Comparison of ENCODE assay signal across 8 cellular contexts in the genomic region with DNA sequence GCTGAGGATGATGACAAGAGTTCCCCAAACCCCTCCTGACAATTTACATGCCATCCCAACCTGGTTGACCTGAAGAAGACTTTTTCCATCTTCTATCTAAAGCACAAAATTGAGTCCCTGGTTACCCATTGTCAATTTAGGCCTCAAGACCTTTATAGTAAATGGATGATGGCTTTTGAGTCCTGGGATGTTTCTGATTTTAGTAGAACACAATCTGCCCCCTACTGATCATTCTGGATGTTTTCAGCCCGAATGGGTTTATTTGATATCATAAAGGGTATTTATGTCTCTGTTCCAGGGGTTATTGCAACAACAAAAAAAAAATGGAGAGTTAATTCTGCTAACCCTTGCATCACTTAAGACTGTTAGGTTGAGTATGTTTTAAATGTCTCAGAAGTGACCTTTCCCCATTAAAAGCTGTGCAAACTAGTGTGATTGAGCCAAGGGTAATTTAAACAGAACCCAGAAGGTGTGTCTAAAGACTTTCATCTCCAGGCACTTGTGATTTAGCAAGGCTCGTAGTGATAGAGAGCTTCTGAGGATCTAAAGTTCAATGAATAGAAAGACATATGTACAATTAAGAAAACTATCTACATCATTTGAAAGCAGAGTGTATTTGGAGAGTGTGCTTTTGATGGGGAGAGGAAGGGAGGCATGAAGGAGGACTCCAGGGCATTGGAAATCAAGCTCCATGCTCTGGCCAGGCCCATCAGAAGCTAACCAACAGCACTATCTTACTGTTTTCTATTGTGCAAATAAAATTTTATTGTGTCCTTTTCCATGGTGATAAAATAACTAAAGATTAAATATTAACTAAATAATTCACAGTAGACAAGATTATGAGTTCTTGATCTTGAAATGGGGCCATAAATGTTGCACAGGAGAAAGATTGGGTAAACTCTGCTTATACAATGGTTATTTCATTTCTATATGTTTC.
A peak's percentile ranks its signal among the peaks of the same experiment; 100 is the strongest.
DNase-seq lines count a peak whose midpoint lies in the region; ATAC-seq, FAIRE-seq and TF ChIP-seq lines count a peak whose summit lies in the region.

No MANE protein-coding gene starts in this region.

- H3K27me3 ChIP-seq in GM06990 (replicated peaks; ENCODE audit: control insufficient read depth, insufficient read depth, low read length) (no peaks in the 10 kb centered on the region), bronchial epithelial cell (ENCODE audit: control insufficient read depth, insufficient read depth, low read length) (no peaks in the 10 kb centered on the region), mucosa of rectum (ENCODE audit: control insufficient read depth in 2 of 2, insufficient read depth in 2 of 2, low read length in 2 of 2) (no peaks in the 10 kb centered on the region), right cardiac atrium (ENCODE audit: control insufficient read depth, insufficient read depth) (no peaks in the 10 kb centered on the region)
- no peaks in the 10 kb centered on the region for H3K27me3 ChIP-seq in CD8-positive, alpha-beta T cell (ENCODE audit: insufficient read depth, low read length)

- no peak overlapping the region for H3K4me3 Mint-ChIP-seq in CD8-positive, alpha-beta T cell

- no peaks in the 10 kb centered on the region for H3K27me3 Mint-ChIP-seq in CD8-positive, alpha-beta T cell (ENCODE audit: low read depth)

- H3K4me1 Mint-ChIP-seq in CD8-positive, alpha-beta T cell (ENCODE audit: low read depth), result peaks cover 2% of the 10 kb centered on the region

- H3K9me3 ChIP-seq in mucosa of rectum (ENCODE audit: control insufficient read depth in 2 of 2, low read length in 2 of 2) (no peaks in the 10 kb centered on the region), right cardiac atrium (ENCODE audit: control insufficient read depth, low read length) (no peaks in the 10 kb centered on the region)
- H3K9me3 ChIP-seq in CD8-positive, alpha-beta T cell (ENCODE audit: low read length), result no peaks in the 10 kb centered on the region

- FAIRE-seq in bronchial epithelial cell (lab: Jason Lieb, UNC), result no peak

- H3K9ac ChIP-seq in mucosa of rectum (ENCODE audit: low read depth in 1 of 2, low read length in 2 of 2), result no peak overlapping the region

- POLR2A ChIA-PET in CD8-positive, alpha-beta T cell (lab: Charles Lee), result no interaction called here

- peak overlapping the region; percentile 13 to 25 for H3K27ac ChIP-seq in mucosa of rectum (ENCODE audit: low read depth in 2 of 2, low read length in 2 of 2)
- no peak overlapping the region for H3K27ac ChIP-seq in right cardiac atrium (ENCODE audit: low read length)
- no peak overlapping the region for H3K27ac ChIP-seq in CD8-positive, alpha-beta T cell (ENCODE audit: low read depth, low read length)

- H3K4me1 ChIP-seq in mucosa of rectum (ENCODE audit: control insufficient read depth in 2 of 2, insufficient read depth in 2 of 2, low read length in 2 of 2), result peaks cover 17 to 44% of the 10 kb centered on the region in 2 donors
- peaks cover 2% of the 10 kb centered on the region for H3K4me1 ChIP-seq in right cardiac atrium (ENCODE audit: control insufficient read depth, insufficient read depth, low read length)
- no peaks in the 10 kb centered on the region for H3K4me1 ChIP-seq in CD8-positive, alpha-beta T cell (ENCODE audit: insufficient read depth, low read length)

- no peak overlapping the region for H3K4me3 ChIP-seq in GM06990 (replicated peaks; ENCODE audit: low read depth, low read length)
- H3K4me3 ChIP-seq in bronchial epithelial cell (ENCODE audit: low read depth, low read length), result no peak overlapping the region
- no peak overlapping the region for H3K4me3 ChIP-seq in mucosa of rectum (ENCODE audit: low read length in 2 of 2)
- no peak overlapping the region for H3K4me3 ChIP-seq in right cardiac atrium (ENCODE audit: low read length)
- H3K4me3 ChIP-seq in CD8-positive, alpha-beta T cell (ENCODE audit: low read depth, low read length), result no peak overlapping the region

- CTCF ChIA-PET in CD8-positive, alpha-beta T cell (lab: Charles Lee), result interaction anchor here (1.0 to 4.5 kb wide), 6 partner anchors 9 to 360 kb away, joined by 3 to 36 read pairs (median 4); no protein-coding TSS in a partner anchor

- H3K27ac Mint-ChIP-seq in CD8-positive, alpha-beta T cell, result no peak overlapping the region

- intact Hi-C loops in right cardiac atrium (cut with DNase I), result no loop called here
- intact Hi-C loops in CD8-positive, alpha-beta T cell (cut with DNase I, micrococcal nuclease), result loop anchor here (1.0 to 10.0 kb wide), 3 partner anchors 209 to 360 kb away; no protein-coding TSS in a partner anchor

- peaks cover 9% of the 10 kb centered on the region for H3K36me3 Mint-ChIP-seq in CD8-positive, alpha-beta T cell

- no peaks in the 10 kb centered on the region for H3K9me3 Mint-ChIP-seq in CD8-positive, alpha-beta T cell

- 61% methylated on average over 2 of the region's 2 CpGs for WGBS in right cardiac atrium

- no peak for DNase-seq in GM06990 (ENCODE audit: extremely low read depth, insufficient read length)
- DNase-seq in bronchial epithelial cell (ENCODE audit: low read depth), result peak; percentile 32
- DNase-seq in dedifferentiated amniotic fluid mesenchymal stem cell (ENCODE audit: extremely low spot score), result no peak
- DNase-seq in stimulated activated CD4-positive, alpha-beta T cell treated with anti-CD3 and anti-CD28 coated beads, Interleukin-4, amount 100 ng/mL, for 24 hours, result no peak
- DNase-seq in right cardiac atrium, result no peak
- DNase-seq in CD8-positive, alpha-beta T cell, result no peak

- no peak for ATAC-seq in right cardiac atrium
- ATAC-seq in CD8-positive, alpha-beta T cell, result no peak

- peak; percentile 33 for TF ChIP-seq CTCF in GM06990 (IDR thresholded peaks at IDR 0.05; ENCODE audit: insufficient read depth, low read length, poor library complexity, severe bottlenecking)
- peak; percentile 39; the same call in 1 of the 2 replicates for TF ChIP-seq CTCF in LNCAP (IDR thresholded peaks at IDR 0.05)
- no peak for TF ChIP-seq CTCF in bronchial epithelial cell (IDR thresholded peaks at IDR 0.05; ENCODE audit: insufficient read depth, low read length, severe bottlenecking)
- TF ChIP-seq CTCF in CD8-positive, alpha-beta T cell (IDR thresholded peaks at IDR 0.05), result no peak

- H3K36me3 ChIP-seq in GM06990 (ENCODE audit: control insufficient read depth, insufficient read depth, low read length) (no peaks in the 10 kb centered on the region), bronchial epithelial cell (ENCODE audit: control insufficient read depth, insufficient read depth, low read length) (peaks cover 2% of the 10 kb centered on the region), mucosa of rectum (ENCODE audit: control insufficient read depth in 2 of 2, insufficient read depth in 2 of 2, low read length in 2 of 2) (no peaks in the 10 kb centered on the region)
- no peaks in the 10 kb centered on the region for H3K36me3 ChIP-seq in CD8-positive, alpha-beta T cell (ENCODE audit: insufficient read depth, low read length)

Comparison
In these comparisons a context has a peak if more than half of its experiments do, and no peak if none do; other contexts are left out.
1. CTCF ChIP-seq: peak in GM06990 (single experiment) and LNCAP (single experiment); none in bronchial epithelial cell (single experiment) and CD8-positive, alpha-beta T cell (single experiment).
2. H3K27ac ChIP-seq: peak in mucosa of rectum (2 of 2); none in right cardiac atrium (single experiment) and CD8-positive, alpha-beta T cell (single experiment).
3. intact Hi-C loops: an anchor here in CD8-positive, alpha-beta T cell (1.0 to 10.0 kb wide); none called in right cardiac atrium.